ENCODE assay signal across 9 cellular contexts in genomic region chr11:66388746-66389386, GRCh38. TPM values are rescaled to one million over a fixed set of nuclear protein-coding genes. Genes with fewer than 3 reads are reported as not detected.
DNase-seq lines count a peak whose midpoint lies in the region; ATAC-seq, FAIRE-seq and TF ChIP-seq lines count a peak whose summit lies in the region.
"Had no signal": no experiment of that assay in that cellular context is flagged by ENCODE, and none has a peak within 500 bp of the region (broad histone marks: within the 10 kb centered on the region; RNA-seq: fewer than 3 reads in every experiment).

No MANE protein-coding gene starts in this region.

- H3K79me2 ChIP-seq in astrocyte (ENCODE audit: insufficient read depth, low read length), result no peaks in the 10 kb centered on the region

- H3K27ac Mint-ChIP-seq in T-helper 2 cell treated with Interferon-gamma antibody and Interleukin-4, amounts not matched to agents 5 μg/mL and 100 μg/mL, for 36 hours, result no peak overlapping the region
- H3K27ac Mint-ChIP-seq in astrocyte (ENCODE audit: unreplicated experiment), result no peak overlapping the region

- H4K20me1 ChIP-seq in astrocyte (ENCODE audit: insufficient read depth, low read length), result no peaks in the 10 kb centered on the region

- H3K4me3 ChIP-seq in astrocyte (ENCODE audit: insufficient read depth, low read depth, low read length), result no peak overlapping the region

- H3K9ac ChIP-seq in astrocyte (ENCODE audit: low read length), result no peak overlapping the region

- peak; percentile 89 for TF ChIP-seq CTCF in GM12872 (IDR thresholded peaks at IDR 0.05; ENCODE audit: insufficient read depth, low read depth, low read length)
- peak; percentile 73 for TF ChIP-seq CTCF in astrocyte (IDR thresholded peaks at IDR 0.05; ENCODE audit: insufficient read depth, low read depth, low read length)

- DNase-seq in NCI-H146 treated with DMSO at 0.1 percent for 48 hours (lab: John Stamatoyannopoulos, UW; ENCODE audit: unreplicated experiment) (peak; percentile 60), astrocyte (ENCODE audit: low read depth) (peak; percentile 35), iPS-NIHi7 (ENCODE audit: extremely low spot score) (peak; percentile 74)
- peak; percentile 54 for DNase-seq in T-helper 2 cell treated with Interferon-gamma antibody and Interleukin-4, amounts not matched to agents 5 μg/mL and 100 μg/mL, for 36 hours (ENCODE audit: low spot score)
- DNase-seq in stimulated activated CD4-positive, alpha-beta T cell treated with anti-CD3 and anti-CD28 coated beads, Interleukin-1b, Interleukin-23, amount 100 ng/mL, for 4 hours (ENCODE audit: low read depth in 2 of 2), result peak; percentile 40 to 59

- no peaks in the 10 kb centered on the region for H3K9me3 ChIP-seq in astrocyte (ENCODE audit: insufficient read depth, low read depth, low read length)

- no peak overlapping the region for H3K4me3 Mint-ChIP-seq in T-helper 2 cell treated with Interferon-gamma antibody and Interleukin-4, amounts not matched to agents 5 μg/mL and 100 μg/mL, for 36 hours
- no peak overlapping the region for H3K4me3 Mint-ChIP-seq in astrocyte (ENCODE audit: unreplicated experiment)

- H2AFZ ChIP-seq in astrocyte (ENCODE audit: low read depth, low read length), result no peak overlapping the region

- no peaks in the 10 kb centered on the region for H3K4me1 ChIP-seq in astrocyte (ENCODE audit: insufficient read depth, low read length)

- no peak overlapping the region for H3K4me2 ChIP-seq in astrocyte (ENCODE audit: low read length)

- no peak for FAIRE-seq in astrocyte (lab: Jason Lieb, UNC)
- FAIRE-seq: endometrium had no signal

- ATAC-seq in HG02798 (IDR thresholded peaks at IDR 0.05; ENCODE audit: poor library complexity, unreplicated experiment) (no peak), HG03097 (IDR thresholded peaks at IDR 0.05; ENCODE audit: low FRiP score, unreplicated experiment) (no peak)

- no peaks in the 10 kb centered on the region for H3K9me3 Mint-ChIP-seq in T-helper 2 cell treated with Interferon-gamma antibody and Interleukin-4, amounts not matched to agents 5 μg/mL and 100 μg/mL, for 36 hours
- peaks cover under 1% of the 10 kb centered on the region for H3K9me3 Mint-ChIP-seq in astrocyte (ENCODE audit: unreplicated experiment)

- H3K27ac ChIP-seq in astrocyte (ENCODE audit: low read depth, low read length), result no peak overlapping the region

- no peaks in the 10 kb centered on the region for H3K36me3 ChIP-seq in astrocyte (ENCODE audit: insufficient read depth, low read length)

- H3K27me3 Mint-ChIP-seq in T-helper 2 cell treated with Interferon-gamma antibody and Interleukin-4, amounts not matched to agents 5 μg/mL and 100 μg/mL, for 36 hours (ENCODE audit: low read depth), result peaks cover 7% of the 10 kb centered on the region
- peaks cover 9% of the 10 kb centered on the region for H3K27me3 Mint-ChIP-seq in astrocyte (ENCODE audit: low read depth, unreplicated experiment)

- H3K4me1 Mint-ChIP-seq in T-helper 2 cell treated with Interferon-gamma antibody and Interleukin-4, amounts not matched to agents 5 μg/mL and 100 μg/mL, for 36 hours (ENCODE audit: low read depth), result peaks cover 10% of the 10 kb centered on the region
- H3K4me1 Mint-ChIP-seq in astrocyte (ENCODE audit: low read depth, unreplicated experiment), result no peaks in the 10 kb centered on the region

- H3K27me3 ChIP-seq in astrocyte (ENCODE audit: insufficient read depth, low read length), result peaks cover 8% of the 10 kb centered on the region

- H3K36me3 Mint-ChIP-seq in T-helper 2 cell treated with Interferon-gamma antibody and Interleukin-4, amounts not matched to agents 5 μg/mL and 100 μg/mL, for 36 hours (ENCODE audit: low read depth), result no peaks in the 10 kb centered on the region
- no peaks in the 10 kb centered on the region for H3K36me3 Mint-ChIP-seq in astrocyte (ENCODE audit: low read depth, unreplicated experiment)

RNA-seq across cellular contexts. Expression of gene SLC29A2, which starts 17.3 kb away (rescaled TPM):
- 5.0 and 6.6 TPM in 2 replicates for total RNA-seq in astrocyte

RNA-seq across cellular contexts. Expression of gene NPAS4, which starts 32.0 kb away (rescaled TPM):
- 0.20 and 0.50 TPM in 2 replicates for total RNA-seq in astrocyte

RNA-seq across cellular contexts. Expression of gene B4GAT1, which starts 41.4 kb away (rescaled TPM):
- total RNA-seq in astrocyte, result 25.2 and 28.4 TPM in 2 replicates

RNA-seq across cellular contexts. Expression of gene BRMS1, which starts 44.0 kb away (rescaled TPM):
- 43.5 and 47.8 TPM in 2 replicates for total RNA-seq in astrocyte

RNA-seq across cellular contexts. Expression of gene MRPL11, which starts 49.8 kb away (rescaled TPM):
- total RNA-seq in astrocyte, result 30.0 and 33.1 TPM in 2 replicates
